1 cellular context compared by ENCODE assay signal in the genomic region with DNA sequence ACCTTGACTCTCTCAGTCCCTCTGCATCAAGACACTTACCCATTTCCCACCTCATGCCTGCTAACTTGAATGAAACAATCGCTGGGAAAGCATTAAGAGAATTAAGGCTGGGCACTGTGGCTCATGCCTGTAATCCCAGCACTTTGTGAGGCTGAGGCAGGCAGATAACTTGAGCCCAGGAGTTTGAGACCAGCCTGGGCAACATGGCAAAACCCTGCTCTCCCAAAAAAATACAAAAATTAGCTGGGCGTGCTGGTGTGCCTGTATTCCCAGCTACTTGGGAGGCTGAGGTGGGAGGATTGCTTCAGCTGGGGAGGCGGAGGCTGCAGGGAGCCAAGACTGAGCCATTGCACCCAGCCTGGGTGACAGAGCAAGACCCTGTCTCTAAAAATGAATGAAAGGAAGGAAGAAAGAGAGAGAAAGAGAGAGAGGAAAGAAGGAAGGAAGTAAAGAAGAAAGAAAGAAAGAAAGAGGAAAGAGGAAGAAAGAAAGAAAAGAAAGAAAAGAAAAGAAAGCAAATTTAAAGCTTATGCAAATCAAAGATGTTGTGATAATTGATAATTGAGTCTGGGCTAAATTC.
TF ChIP-seq lines count a peak whose summit lies in the region.

No MANE protein-coding gene starts in this region.

TF ChIP-seq in K562, 482 proteins besides CTCF, POLR2A, EP300 and RAD21:
- no peak for TF ChIP-seq SMAD1 (IDR thresholded peaks at IDR 0.05; ENCODE audit: low read depth, low read length, partially characterized antibody)
- TF ChIP-seq, protein P1, sequence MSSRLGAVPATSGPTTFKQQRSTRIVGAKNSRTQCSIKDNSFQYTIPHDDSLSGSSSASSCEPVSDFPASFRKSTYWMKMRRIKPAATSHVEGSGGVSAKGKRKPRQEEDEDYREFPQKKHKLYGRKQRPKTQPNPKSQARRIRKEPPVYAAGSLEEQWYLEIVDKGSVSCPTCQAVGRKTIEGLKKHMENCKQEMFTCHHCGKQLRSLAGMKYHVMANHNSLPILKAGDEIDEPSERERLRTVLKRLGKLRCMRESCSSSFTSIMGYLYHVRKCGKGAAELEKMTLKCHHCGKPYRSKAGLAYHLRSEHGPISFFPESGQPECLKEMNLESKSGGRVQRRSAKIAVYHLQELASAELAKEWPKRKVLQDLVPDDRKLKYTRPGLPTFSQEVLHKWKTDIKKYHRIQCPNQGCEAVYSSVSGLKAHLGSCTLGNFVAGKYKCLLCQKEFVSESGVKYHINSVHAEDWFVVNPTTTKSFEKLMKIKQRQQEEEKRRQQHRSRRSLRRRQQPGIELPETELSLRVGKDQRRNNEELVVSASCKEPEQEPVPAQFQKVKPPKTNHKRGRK (tag; IDR thresholded peaks at IDR 0.05), result peak; percentile 93
- TF ChIP-seq ELF4 (CRISPR knock-in tag; IDR thresholded peaks at IDR 0.05), result peak; percentile 48; the same call in 1 of the 2 replicates
